Comparison of ENCODE assay signal across 8 cellular contexts in genomic region chr10:123967626-123968243, GRCh38.
A peak's percentile ranks its signal among the peaks of the same experiment; 100 is the strongest.
DNase-seq lines count a peak whose midpoint lies in the region; ATAC-seq, FAIRE-seq and TF ChIP-seq lines count a peak whose summit lies in the region.

No MANE protein-coding gene starts in this region.

- no peak overlapping the region for H3K4me3 Mint-ChIP-seq in T-helper 2 cell treated with Interferon-gamma antibody and Interleukin-4, amounts not matched to agents 5 μg/mL and 100 μg/mL, for 36 hours

- no peak for TF ChIP-seq EP300 in GM12878 (IDR thresholded peaks at IDR 0.05; ENCODE audit: borderline replicate concordance in 1 of 2, control insufficient read depth in 1 of 2, low read depth in 2 of 2, low read length in 2 of 2)

- H3K4me2 ChIP-seq in GM12878 (ENCODE audit: control insufficient read depth, insufficient read depth): no peak overlapping the region

- TF ChIP-seq CTCF in HL-60 (IDR thresholded peaks at IDR 0.05; ENCODE audit: insufficient read depth, low read length) (peak; percentile 64), GM12878 (IDR thresholded peaks at IDR 0.05 in 2 of 3, conservative IDR thresholded peaks at IDR 0.05 in 1 of 3; ENCODE audit: control insufficient read depth in 2 of 3, extremely low read depth in 1 of 3, insufficient read depth in 1 of 3, low read depth in 3 of 3, low read length in 3 of 3) (peak; percentile 90 to 93 (median 91))

- BruUV-seq in GM12878 (replicated peaks; lab: Mats Ljungman, UMichigan): no TSS peak

- no peaks in the 10 kb centered on the region for H3K79me2 ChIP-seq in GM12878 (ENCODE audit: control insufficient read depth, insufficient read depth, low read length)

- CTCF ChIA-PET in GM12878 (lab: Yijun Ruan, JAX): interaction anchor here (0.8 to 10.5 kb wide), 14 partner anchors 18 to 394 kb away, joined by 3 to 133 read pairs (median 4); no protein-coding TSS in a partner anchor

- intact Hi-C loops in GM12878 (cut with micrococcal nuclease; ENCODE audit: unreplicated experiment): loop anchor here (1.0 to 10.0 kb wide), 3 partner anchors 223 to 925 kb away; no protein-coding TSS in a partner anchor

- 8% methylated on average over 19 of the region's 19 CpGs for WGBS in GM12878 (ENCODE audit: insufficient coverage, insufficient replicate concordance, low lambda C conversion rate, missing lambda C conversion rate)

- no peak overlapping the region for H3K4me3 ChIP-seq in HL-60 (replicated peaks; ENCODE audit: insufficient read depth, low read length)
- no peak overlapping the region for H3K4me3 ChIP-seq in GM12878

- no peak overlapping the region for H3K27ac Mint-ChIP-seq in T-helper 2 cell treated with Interferon-gamma antibody and Interleukin-4, amounts not matched to agents 5 μg/mL and 100 μg/mL, for 36 hours

- in situ Hi-C loops in Caki2 (cut with HindIII; ENCODE audit: low pct_unique_long_range_greater_than_20kb, low sequenced_read_pairs) (no loop called here), GM12878 (cut with MboI) (loop anchor here (5.0 kb wide), 2 partner anchors 385 to 835 kb away; no protein-coding TSS in a partner anchor)

- no peak for TF ChIP-seq POLR2A in GM12878 (IDR thresholded peaks at IDR 0.05; ENCODE audit: low read depth, low read length)

- peaks cover 41% of the 10 kb centered on the region for H3K27me3 Mint-ChIP-seq in T-helper 2 cell treated with Interferon-gamma antibody and Interleukin-4, amounts not matched to agents 5 μg/mL and 100 μg/mL, for 36 hours (ENCODE audit: low read depth)

- TF ChIP-seq RAD21 in GM12878 (IDR thresholded peaks at IDR 0.05; ENCODE audit: insufficient read depth, low read depth, low read length): peak; percentile 96

- H3K9me3 Mint-ChIP-seq in T-helper 2 cell treated with Interferon-gamma antibody and Interleukin-4, amounts not matched to agents 5 μg/mL and 100 μg/mL, for 36 hours: no peaks in the 10 kb centered on the region

- H3K36me3 Mint-ChIP-seq in T-helper 2 cell treated with Interferon-gamma antibody and Interleukin-4, amounts not matched to agents 5 μg/mL and 100 μg/mL, for 36 hours (ENCODE audit: low read depth): peaks cover 1% of the 10 kb centered on the region

- DNase-seq in Caki2 (ENCODE audit: low read depth) (peak; percentile 15), HL-60 (ENCODE audit: low read depth in 1 of 2, low spot score in 1 of 2) (peak; percentile 4 to 49), RPMI8226 (peak; percentile 50), GM12878 (ENCODE audit: low read depth, low spot score) (no peak), iPS-NIHi7 (ENCODE audit: extremely low spot score) (peak; percentile 92), smooth muscle cell of the brain vasculature (ENCODE audit: low read depth, low spot score) (peak; percentile 6)
- DNase-seq in T-helper 2 cell treated with Interferon-gamma antibody and Interleukin-4, amounts not matched to agents 5 μg/mL and 100 μg/mL, for 36 hours (ENCODE audit: low spot score): no peak

- FAIRE-seq in GM12878 (lab: Jason Lieb, UNC): peak; percentile 56

- no peak overlapping the region for H3K9ac ChIP-seq in GM12878 (ENCODE audit: control insufficient read depth, insufficient read depth, low read length)

- ATAC-seq in GM12878: peak; percentile 96
- ATAC-seq in HG02623 (IDR thresholded peaks at IDR 0.05; ENCODE audit: unreplicated experiment): no peak

- H3K4me1 ChIP-seq in GM12878 (ENCODE audit: control insufficient read depth, insufficient read depth, low read length): no peaks in the 10 kb centered on the region

- no peaks in the 10 kb centered on the region for H3K9me3 ChIP-seq in GM12878 (replicated peaks; ENCODE audit: control insufficient read depth, insufficient read depth, low read length)

- SMC1A ChIA-PET in GM12878 (lab: Charles Lee; ENCODE audit: uncharacterized antibody, unreplicated experiment): interaction anchor here (0.8 to 4.2 kb wide), 7 partner anchors 122 to 542 kb away, joined by 3 to 24 read pairs (median 4); no protein-coding TSS in a partner anchor

- H4K20me1 ChIP-seq in GM12878 (ENCODE audit: control insufficient read depth, insufficient read depth): no peaks in the 10 kb centered on the region

- no peaks in the 10 kb centered on the region for H3K36me3 ChIP-seq in GM12878 (ENCODE audit: control insufficient read depth in 2 of 2, insufficient read depth in 2 of 2, low read length in 1 of 2)

- H3K27me3 ChIP-seq in HL-60 (ENCODE audit: insufficient read depth, poor library complexity, severe bottlenecking): peaks cover 9% of the 10 kb centered on the region
- no peaks in the 10 kb centered on the region; a peak in 1 of 4 replicates for H3K27me3 ChIP-seq in GM12878 (replicated peaks in 1 of 2; ENCODE audit: control insufficient read depth in 2 of 2, insufficient read depth in 2 of 2, low read length in 1 of 2)

- H3K4me1 Mint-ChIP-seq in T-helper 2 cell treated with Interferon-gamma antibody and Interleukin-4, amounts not matched to agents 5 μg/mL and 100 μg/mL, for 36 hours (ENCODE audit: low read depth): no peaks in the 10 kb centered on the region

- POLR2A ChIA-PET in GM12878 (lab: Charles Lee): no interaction called here

- RAD21 ChIA-PET in GM12878 (lab: Charles Lee; ENCODE audit: unreplicated experiment): interaction anchor here (1.1 to 4.4 kb wide), 3 partner anchors 383 to 394 kb away, joined by 3 to 30 read pairs (median 17); no protein-coding TSS in a partner anchor

- no peak overlapping the region for H3K27ac ChIP-seq in HL-60 (replicated peaks)
- H3K27ac ChIP-seq in GM12878 (ENCODE audit: control insufficient read depth, insufficient read depth): no peak overlapping the region

- no peak overlapping the region for H2AFZ ChIP-seq in GM12878 (ENCODE audit: control insufficient read depth, low read depth, low read length)

TF ChIP-seq in GM12878, 131 proteins besides CTCF, POLR2A, EP300 and RAD21:
- TF ChIP-seq MXI1 (IDR thresholded peaks at IDR 0.05; ENCODE audit: low read depth, low read length) (no peak), IRF4 (IDR thresholded peaks at IDR 0.05; ENCODE audit: low read depth, low read length) (0 out of 2 replicates have a peak, but pooled peaks have one; percentile 28), SMARCA5 (IDR thresholded peaks at IDR 0.05) (0 out of 2 replicates have a peak, but pooled peaks have one; percentile 33), SMC3 (IDR thresholded peaks at IDR 0.05; ENCODE audit: borderline replicate concordance, low read length) (peak; percentile 99), ETV6 (conservative IDR thresholded peaks at IDR 0.05 in 1 of 2, IDR thresholded peaks at IDR 0.05 in 1 of 2; ENCODE audit: borderline replicate concordance in 1 of 2, low read depth in 1 of 2) (no peak), YY1 (IDR thresholded peaks at IDR 0.05; ENCODE audit: low read depth, low read length) (peak; percentile 67; the same call in 1 of the 2 replicates), SPI1 (IDR thresholded peaks at IDR 0.05; ENCODE audit: borderline replicate concordance, insufficient read depth, low read depth, low read length) (no peak), NRF1 (conservative IDR thresholded peaks at IDR 0.05; ENCODE audit: low read depth, low read length) (no peak), RB1 (IDR thresholded peaks at IDR 0.05; ENCODE audit: borderline replicate concordance) (0 out of 2 replicates have a peak, but pooled peaks have one; percentile 23), MEF2B (IDR thresholded peaks at IDR 0.05; ENCODE audit: partially characterized antibody, poor library complexity, severe bottlenecking) (peak; percentile 83), SUZ12 (IDR thresholded peaks at IDR 0.05; ENCODE audit: unreplicated experiment) (no peak)
TF ChIP-seq in GM12878: peak in this region for 6.

Comparison
In these comparisons a context has a peak if more than half of its experiments do, and no peak if none do; other contexts are left out.
1. DNase-seq: peak in Caki2 (single experiment), HL-60 (2 of 2), RPMI8226 (single experiment), iPS-NIHi7 (single experiment) and smooth muscle cell of the brain vasculature (single experiment); none in GM12878 (single experiment) and T-helper 2 cell treated with Interferon-gamma antibody and Interleukin-4, amounts not matched to agents 5 μg/mL and 100 μg/mL, for 36 hours (single experiment).